ENCODE assay signal across 10 cellular contexts in genomic region chr9:93958875-93959682, GRCh38. TPM values are rescaled to one million over a fixed set of nuclear protein-coding genes. Genes with fewer than 3 reads are reported as not detected.
DNase-seq lines count a peak whose midpoint lies in the region; ATAC-seq and TF ChIP-seq lines count a peak whose summit lies in the region.
"Had no signal": no experiment of that assay in that cellular context is flagged by ENCODE, and none has a peak within 500 bp of the region (broad histone marks: within the 10 kb centered on the region; RNA-seq: fewer than 3 reads in every experiment).

No MANE protein-coding gene starts in this region.

- H3K4me1 Mint-ChIP-seq in activated T-cell treated with anti-CD3 and anti-CD28 coated beads, Interleukin-2, amount 50 U/mL, for 4 hours (ENCODE audit: low read depth), result peaks cover 38% of the 10 kb centered on the region
- peaks cover 26% of the 10 kb centered on the region for H3K4me1 Mint-ChIP-seq in activated T-helper 1 cell treated with anti-CD3 and anti-CD28 coated beads, Interleukin-12 subunit alpha, Interleukin-12 subunit beta, Interleukin-2, Interleukin-4 antibody, amounts not matched to agents 30 ng/mL and 10 ng/mL and 1 ng/mL, durations not matched to agents 14 hours and 24 hours and 36 hours (ENCODE audit: low read depth)

- no peak for ATAC-seq in activated T-cell treated with anti-CD3 and anti-CD28 coated beads, Interleukin-2, amount 50 U/mL, for 4 hours
- ATAC-seq in omental fat pad (ENCODE audit: low FRiP score) (no peak), GM21367 (IDR thresholded peaks at IDR 0.05; ENCODE audit: unreplicated experiment) (no peak)

- no peak for TF ChIP-seq POLR2A in testis (IDR thresholded peaks at IDR 0.05)

- H3K27me3 Mint-ChIP-seq in activated T-cell treated with anti-CD3 and anti-CD28 coated beads, Interleukin-2, amount 50 U/mL, for 4 hours (ENCODE audit: low read depth), result peaks cover 64% of the 10 kb centered on the region
- H3K27me3 Mint-ChIP-seq in activated T-helper 1 cell treated with anti-CD3 and anti-CD28 coated beads, Interleukin-12 subunit alpha, Interleukin-12 subunit beta, Interleukin-2, Interleukin-4 antibody, amounts not matched to agents 30 ng/mL and 10 ng/mL and 1 ng/mL, durations not matched to agents 14 hours and 24 hours and 36 hours (ENCODE audit: insufficient read depth), result peaks cover 55% of the 10 kb centered on the region

- H3K9me3 ChIP-seq in iPS-20b (ENCODE audit: insufficient read depth, low read depth, low read length) (no peaks in the 10 kb centered on the region; the same call in 1 of the 2 replicates), testis (no peaks in the 10 kb centered on the region)

- H3K27ac Mint-ChIP-seq in activated T-helper 1 cell treated with anti-CD3 and anti-CD28 coated beads, Interleukin-12 subunit alpha, Interleukin-12 subunit beta, Interleukin-2, Interleukin-4 antibody, amounts not matched to agents 30 ng/mL and 10 ng/mL and 1 ng/mL, durations not matched to agents 14 hours and 24 hours and 36 hours, result peak overlapping the region; percentile 12

- no peak overlapping the region for H3K9ac ChIP-seq in iPS-20b (ENCODE audit: low read depth, low read length)

- no peaks in the 10 kb centered on the region for H3K9me3 Mint-ChIP-seq in activated T-cell treated with anti-CD3 and anti-CD28 coated beads, Interleukin-2, amount 50 U/mL, for 4 hours
- no peaks in the 10 kb centered on the region for H3K9me3 Mint-ChIP-seq in activated T-helper 1 cell treated with anti-CD3 and anti-CD28 coated beads, Interleukin-12 subunit alpha, Interleukin-12 subunit beta, Interleukin-2, Interleukin-4 antibody, amounts not matched to agents 30 ng/mL and 10 ng/mL and 1 ng/mL, durations not matched to agents 14 hours and 24 hours and 36 hours

- no peak for DNase-seq in activated T-cell treated with anti-CD3 and anti-CD28 coated beads, Interleukin-2, amount 50 U/mL, for 4 hours
- DNase-seq in activated T-cell treated with anti-CD3 and anti-CD28 coated beads for 4 hours (no peak), testis (peak; percentile 5), omental fat pad (ENCODE audit: low spot score) (no peak), GM19240 (ENCODE audit: insufficient read length, low spot score) (no peak)
- no peak for DNase-seq in activated T-helper 1 cell treated with anti-CD3 and anti-CD28 coated beads, Interleukin-12 subunit alpha, Interleukin-12 subunit beta, Interleukin-2, Interleukin-4 antibody, amounts not matched to agents 30 ng/mL and 10 ng/mL and 1 ng/mL, durations not matched to agents 14 hours and 24 hours and 36 hours (ENCODE audit: low spot score)
- DNase-seq: DND-41 had no signal

- H3K36me3 ChIP-seq in iPS-20b (ENCODE audit: insufficient read depth, low read depth, low read length) (no peaks in the 10 kb centered on the region), testis (ENCODE audit: low read depth, missing control alignments) (no peaks in the 10 kb centered on the region)

- H3K27ac ChIP-seq in iPS-20b (ENCODE audit: low read length) (no peak overlapping the region), testis (no peak overlapping the region)

- 7 to 8% methylated on average over 48 to 62 of the region's 64 CpGs for WGBS in testis, 2 donors

- H3K27me3 ChIP-seq in iPS-20b (ENCODE audit: insufficient read depth, low read length), result peaks cover 94% of the 10 kb centered on the region
- peaks cover 4% of the 10 kb centered on the region for H3K27me3 ChIP-seq in testis

- peak overlapping the region; percentile 67 for H3K4me3 Mint-ChIP-seq in activated T-cell treated with anti-CD3 and anti-CD28 coated beads, Interleukin-2, amount 50 U/mL, for 4 hours
- peak overlapping the region; percentile 66 for H3K4me3 Mint-ChIP-seq in activated T-helper 1 cell treated with anti-CD3 and anti-CD28 coated beads, Interleukin-12 subunit alpha, Interleukin-12 subunit beta, Interleukin-2, Interleukin-4 antibody, amounts not matched to agents 30 ng/mL and 10 ng/mL and 1 ng/mL, durations not matched to agents 14 hours and 24 hours and 36 hours

- H3K4me1 ChIP-seq in iPS-20b (ENCODE audit: insufficient read depth, low read length) (no peaks in the 10 kb centered on the region; the same call in 1 of the 2 replicates), testis (peaks cover 26% of the 10 kb centered on the region)

- intact Hi-C loops in activated T-helper 1 cell treated with anti-CD3 and anti-CD28 coated beads, Interleukin-12 subunit alpha, Interleukin-12 subunit beta, Interleukin-2, Interleukin-4 antibody, amounts not matched to agents 30 ng/mL and 10 ng/mL and 1 ng/mL, durations not matched to agents 14 hours and 24 hours and 36 hours (cut with micrococcal nuclease), result no loop called here
- intact Hi-C loops in testis (cut with DNase I; ENCODE audit: low total_unique reads), result no loop called here

- no peaks in the 10 kb centered on the region for H3K36me3 Mint-ChIP-seq in activated T-cell treated with anti-CD3 and anti-CD28 coated beads, Interleukin-2, amount 50 U/mL, for 4 hours (ENCODE audit: insufficient read depth)
- peaks cover 2% of the 10 kb centered on the region for H3K36me3 Mint-ChIP-seq in activated T-helper 1 cell treated with anti-CD3 and anti-CD28 coated beads, Interleukin-12 subunit alpha, Interleukin-12 subunit beta, Interleukin-2, Interleukin-4 antibody, amounts not matched to agents 30 ng/mL and 10 ng/mL and 1 ng/mL, durations not matched to agents 14 hours and 24 hours and 36 hours (ENCODE audit: low read depth)

- TF ChIP-seq CTCF in testis (IDR thresholded peaks at IDR 0.05) (no peak), omental fat pad (IDR thresholded peaks at IDR 0.05) (no peak)

- H3K4me3 ChIP-seq in iPS-20b (ENCODE audit: low read length) (peak overlapping the region; percentile 51; the same call in 1 of the 2 replicates), testis (peak overlapping the region in 1 of 2 donors; percentile 31)

RNA-seq across cellular contexts. Expression of gene BARX1, which starts 3.9 kb away (rescaled TPM):
- total RNA-seq in activated T-cell treated with anti-CD3 and anti-CD28 coated beads, Interleukin-2, amount 50 U/mL, for 4 hours, result not detected
- 0.15 and 0.21 TPM in 2 replicates for total RNA-seq in activated T-helper 1 cell treated with anti-CD3 and anti-CD28 coated beads, Interleukin-12 subunit alpha, Interleukin-12 subunit beta, Interleukin-2, Interleukin-4 antibody, amounts not matched to agents 30 ng/mL and 10 ng/mL and 1 ng/mL, durations not matched to agents 14 hours and 24 hours and 36 hours
- total RNA-seq in testis (1 to 10 TPM; 3.7 to 8.6 TPM), omental fat pad (10 to 100 TPM in 3 of 4 donors, not detected in 1; 17.1 to 20.2 (median 20.2) TPM)
- 3.7 TPM for polyA plus RNA-seq in testis (ENCODE audit: insufficient read depth, low read depth, low replicate concordance)
- total RNA-seq: mononuclear cell had no signal
